Comparison of ENCODE assay signal across 14 cellular contexts in genomic region chr17:29443041-29443440, GRCh38.
"Had no signal": no experiment of that assay in that cellular context is flagged by ENCODE, and none has a peak within 500 bp of the region (broad histone marks: within the 10 kb centered on the region; RNA-seq: fewer than 3 reads in every experiment).

No MANE protein-coding gene starts in this region.

- H3K27ac Mint-ChIP-seq: activated CD4-positive, alpha-beta T cell treated with anti-CD3 and anti-CD28 coated beads, Interleukin-2, amount 10 ng/mL, durations not matched to agents 7 days and 5 days; activated T-helper 1 cell treated with anti-CD3 and anti-CD28 coated beads, Interleukin-12 subunit alpha, Interleukin-12 subunit beta, Interleukin-2, Interleukin-4 antibody, amounts not matched to agents 30 ng/mL and 10 ng/mL and 1 ng/mL, durations not matched to agents 14 hours and 24 hours and 36 hours had no signal

- H3K4me3 Mint-ChIP-seq: activated CD4-positive, alpha-beta T cell treated with anti-CD3 and anti-CD28 coated beads, Interleukin-2, amount 10 ng/mL, durations not matched to agents 7 days and 5 days; activated T-helper 1 cell treated with anti-CD3 and anti-CD28 coated beads, Interleukin-12 subunit alpha, Interleukin-12 subunit beta, Interleukin-2, Interleukin-4 antibody, amounts not matched to agents 30 ng/mL and 10 ng/mL and 1 ng/mL, durations not matched to agents 14 hours and 24 hours and 36 hours; neural crest cell had no signal

- ATAC-seq: left ventricle myocardium superior, sciatic nerve had no signal

- H3K4me3 ChIP-seq: spleen, stomach, tibial artery had no signal

- H3K27ac ChIP-seq: spleen, stomach, tibial artery had no signal

- DNase-seq: activated CD4-positive, alpha-beta T cell treated with anti-CD3 and anti-CD28 coated beads, Interleukin-2, amount 10 ng/mL, durations not matched to agents 7 days and 5 days; activated CD4-positive, CD25-positive, alpha-beta regulatory T cell; activated CD8-positive, alpha-beta memory T cell treated with anti-CD3 and anti-CD28 coated beads, Interleukin-2, amount 50 U/mL, for 48 hours; activated naive CD4-positive, alpha-beta T cell treated with Interleukin-2 at 50 U/mL for 16 hours; hippocampal formation; kidney; left ventricle myocardium superior; mesendoderm; spleen; stomach; tibial artery had no signal

- H3K9me3 ChIP-seq: spleen, stomach, tibial artery had no signal

- H3K36me3 ChIP-seq: tibial artery had no signal

- H3K27me3 ChIP-seq: spleen, stomach, tibial artery had no signal

- H3K27me3 Mint-ChIP-seq: activated CD4-positive, alpha-beta T cell treated with anti-CD3 and anti-CD28 coated beads, Interleukin-2, amount 10 ng/mL, durations not matched to agents 7 days and 5 days had no signal

- H3K9me3 Mint-ChIP-seq: activated CD4-positive, alpha-beta T cell treated with anti-CD3 and anti-CD28 coated beads, Interleukin-2, amount 10 ng/mL, durations not matched to agents 7 days and 5 days; activated T-helper 1 cell treated with anti-CD3 and anti-CD28 coated beads, Interleukin-12 subunit alpha, Interleukin-12 subunit beta, Interleukin-2, Interleukin-4 antibody, amounts not matched to agents 30 ng/mL and 10 ng/mL and 1 ng/mL, durations not matched to agents 14 hours and 24 hours and 36 hours; neural crest cell had no signal
